1 cellular context compared by ENCODE assay signal in the genomic region with DNA sequence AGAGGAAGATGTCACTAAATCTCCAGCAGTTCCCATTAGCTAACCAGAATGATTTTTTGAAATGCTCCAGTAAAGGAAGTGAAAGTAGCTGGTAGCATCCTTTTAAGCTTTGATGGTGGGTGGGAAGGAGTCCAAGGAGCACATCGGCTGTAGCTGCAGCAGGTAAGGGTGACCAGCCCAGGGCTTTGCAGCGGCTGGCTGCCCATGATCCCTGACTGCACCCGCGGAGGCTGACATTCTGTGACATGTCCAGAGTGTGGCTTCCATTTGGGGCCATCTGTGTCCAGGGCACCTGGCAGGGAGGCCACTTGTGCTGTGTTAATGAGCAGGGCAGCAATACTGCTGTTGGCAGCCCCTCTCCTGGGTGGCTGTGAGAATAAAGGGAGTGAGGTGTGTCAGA.
TF ChIP-seq lines count a peak whose summit lies in the region.

No MANE protein-coding gene starts in this region.

TF ChIP-seq in GM23338, 12 proteins besides CTCF, POLR2A, EP300 and RAD21 (continued from another document):
- TF ChIP-seq, protein P1, sequence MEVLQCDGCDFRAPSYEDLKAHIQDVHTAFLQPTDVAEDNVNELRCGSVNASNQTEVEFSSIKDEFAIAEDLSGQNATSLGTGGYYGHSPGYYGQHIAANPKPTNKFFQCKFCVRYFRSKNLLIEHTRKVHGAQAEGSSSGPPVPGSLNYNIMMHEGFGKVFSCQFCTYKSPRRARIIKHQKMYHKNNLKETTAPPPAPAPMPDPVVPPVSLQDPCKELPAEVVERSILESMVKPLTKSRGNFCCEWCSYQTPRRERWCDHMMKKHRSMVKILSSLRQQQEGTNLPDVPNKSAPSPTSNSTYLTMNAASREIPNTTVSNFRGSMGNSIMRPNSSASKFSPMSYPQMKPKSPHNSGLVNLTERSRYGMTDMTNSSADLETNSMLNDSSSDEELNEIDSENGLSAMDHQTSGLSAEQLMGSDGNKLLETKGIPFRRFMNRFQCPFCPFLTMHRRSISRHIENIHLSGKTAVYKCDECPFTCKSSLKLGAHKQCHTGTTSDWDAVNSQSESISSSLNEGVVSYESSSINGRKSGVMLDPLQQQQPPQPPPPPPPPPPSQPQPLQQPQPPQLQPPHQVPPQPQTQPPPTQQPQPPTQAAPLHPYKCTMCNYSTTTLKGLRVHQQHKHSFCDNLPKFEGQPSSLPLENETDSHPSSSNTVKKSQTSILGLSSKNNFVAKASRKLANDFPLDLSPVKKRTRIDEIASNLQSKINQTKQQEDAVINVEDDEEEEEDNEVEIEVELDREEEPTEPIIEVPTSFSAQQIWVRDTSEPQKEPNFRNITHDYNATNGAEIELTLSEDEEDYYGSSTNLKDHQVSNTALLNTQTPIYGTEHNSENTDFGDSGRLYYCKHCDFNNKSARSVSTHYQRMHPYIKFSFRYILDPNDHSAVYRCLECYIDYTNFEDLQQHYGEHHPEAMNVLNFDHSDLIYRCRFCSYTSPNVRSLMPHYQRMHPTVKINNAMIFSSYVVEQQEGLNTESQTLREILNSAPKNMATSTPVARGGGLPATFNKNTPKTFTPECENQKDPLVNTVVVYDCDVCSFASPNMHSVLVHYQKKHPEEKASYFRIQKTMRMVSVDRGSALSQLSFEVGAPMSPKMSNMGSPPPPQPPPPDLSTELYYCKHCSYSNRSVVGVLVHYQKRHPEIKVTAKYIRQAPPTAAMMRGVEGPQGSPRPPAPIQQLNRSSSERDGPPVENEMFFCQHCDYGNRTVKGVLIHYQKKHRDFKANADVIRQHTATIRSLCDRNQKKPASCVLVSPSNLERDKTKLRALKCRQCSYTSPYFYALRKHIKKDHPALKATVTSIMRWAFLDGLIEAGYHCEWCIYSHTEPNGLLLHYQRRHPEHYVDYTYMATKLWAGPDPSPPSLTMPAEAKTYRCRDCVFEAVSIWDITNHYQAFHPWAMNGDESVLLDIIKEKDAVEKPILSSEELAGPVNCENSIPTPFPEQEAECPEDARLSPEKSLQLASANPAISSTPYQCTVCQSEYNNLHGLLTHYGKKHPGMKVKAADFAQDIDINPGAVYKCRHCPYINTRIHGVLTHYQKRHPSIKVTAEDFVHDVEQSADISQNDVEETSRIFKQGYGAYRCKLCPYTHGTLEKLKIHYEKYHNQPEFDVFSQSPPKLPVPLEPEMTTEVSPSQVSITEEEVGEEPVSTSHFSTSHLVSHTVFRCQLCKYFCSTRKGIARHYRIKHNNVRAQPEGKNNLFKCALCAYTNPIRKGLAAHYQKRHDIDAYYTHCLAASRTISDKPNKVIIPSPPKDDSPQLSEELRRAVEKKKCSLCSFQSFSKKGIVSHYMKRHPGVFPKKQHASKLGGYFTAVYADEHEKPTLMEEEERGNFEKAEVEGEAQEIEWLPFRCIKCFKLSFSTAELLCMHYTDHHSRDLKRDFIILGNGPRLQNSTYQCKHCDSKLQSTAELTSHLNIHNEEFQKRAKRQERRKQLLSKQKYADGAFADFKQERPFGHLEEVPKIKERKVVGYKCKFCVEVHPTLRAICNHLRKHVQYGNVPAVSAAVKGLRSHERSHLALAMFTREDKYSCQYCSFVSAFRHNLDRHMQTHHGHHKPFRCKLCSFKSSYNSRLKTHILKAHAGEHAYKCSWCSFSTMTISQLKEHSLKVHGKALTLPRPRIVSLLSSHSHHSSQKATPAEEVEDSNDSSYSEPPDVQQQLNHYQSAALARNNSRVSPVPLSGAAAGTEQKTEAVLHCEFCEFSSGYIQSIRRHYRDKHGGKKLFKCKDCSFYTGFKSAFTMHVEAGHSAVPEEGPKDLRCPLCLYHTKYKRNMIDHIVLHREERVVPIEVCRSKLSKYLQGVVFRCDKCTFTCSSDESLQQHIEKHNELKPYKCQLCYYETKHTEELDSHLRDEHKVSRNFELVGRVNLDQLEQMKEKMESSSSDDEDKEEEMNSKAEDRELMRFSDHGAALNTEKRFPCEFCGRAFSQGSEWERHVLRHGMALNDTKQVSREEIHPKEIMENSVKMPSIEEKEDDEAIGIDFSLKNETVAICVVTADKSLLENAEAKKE (CRISPR knock-in tag; IDR thresholded peaks at IDR 0.05) = no peak
- TF ChIP-seq, protein P2, sequence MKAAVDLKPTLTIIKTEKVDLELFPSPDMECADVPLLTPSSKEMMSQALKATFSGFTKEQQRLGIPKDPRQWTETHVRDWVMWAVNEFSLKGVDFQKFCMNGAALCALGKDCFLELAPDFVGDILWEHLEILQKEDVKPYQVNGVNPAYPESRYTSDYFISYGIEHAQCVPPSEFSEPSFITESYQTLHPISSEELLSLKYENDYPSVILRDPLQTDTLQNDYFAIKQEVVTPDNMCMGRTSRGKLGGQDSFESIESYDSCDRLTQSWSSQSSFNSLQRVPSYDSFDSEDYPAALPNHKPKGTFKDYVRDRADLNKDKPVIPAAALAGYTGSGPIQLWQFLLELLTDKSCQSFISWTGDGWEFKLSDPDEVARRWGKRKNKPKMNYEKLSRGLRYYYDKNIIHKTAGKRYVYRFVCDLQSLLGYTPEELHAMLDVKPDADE (IDR thresholded peaks at IDR 0.05) = no peak
- no peak for TF ChIP-seq CREB1 (CRISPR knock-in tag; IDR thresholded peaks at IDR 0.05; ENCODE audit: low read depth)
- no peak for TF ChIP-seq JUNB (IDR thresholded peaks at IDR 0.05; ENCODE audit: unreplicated experiment)
